In genomic region chr9:16281707-16282106, GRCh38 we compare ENCODE assay signal across 15 cellular contexts.
A peak's percentile ranks its signal among the peaks of the same experiment; 100 is the strongest.
DNase-seq lines count a peak whose midpoint lies in the region; ATAC-seq and TF ChIP-seq lines count a peak whose summit lies in the region.
"Had no signal": no experiment of that assay in that cellular context is flagged by ENCODE, and none has a peak within 500 bp of the region (broad histone marks: within the 10 kb centered on the region; RNA-seq: fewer than 3 reads in every experiment).

No MANE protein-coding gene starts in this region.

- intact Hi-C loops in sigmoid colon (cut with DNase I), result no loop called here
- intact Hi-C loops in mucosa of descending colon (cut with DNase I, micrococcal nuclease), result no loop called here

- no peak overlapping the region for H2BK5ac ChIP-seq in mesenchymal stem cell (ENCODE audit: low read depth, low read length, poor library complexity, severe bottlenecking)

- no peaks in the 10 kb centered on the region for H3K79me1 ChIP-seq in mesenchymal stem cell (replicated peaks; ENCODE audit: low read length, poor library complexity, severe bottlenecking)

- no peak overlapping the region for H3K23ac ChIP-seq in mesenchymal stem cell (ENCODE audit: low read length in 2 of 2)

- no peaks in the 10 kb centered on the region for H3K79me2 ChIP-seq in GM23338 (replicated peaks; ENCODE audit: insufficient read depth)

- no peak overlapping the region for H2AK5ac ChIP-seq in mesenchymal stem cell (ENCODE audit: low read length, severe bottlenecking)

- peaks cover 8% of the 10 kb centered on the region for H3K27me3 Mint-ChIP-seq in GM23338 (ENCODE audit: insufficient read depth, low read depth, poor library complexity)

- H3K9me3 ChIP-seq in RWPE2 (ENCODE audit: severe bottlenecking), result no peaks in the 10 kb centered on the region
- H3K9me3 ChIP-seq in mesenchymal stem cell (ENCODE audit: control insufficient read depth, low read length), result no peaks in the 10 kb centered on the region
- H3K9me3 ChIP-seq in sigmoid colon, result no peaks in the 10 kb centered on the region
- H3K9me3 ChIP-seq in mucosa of descending colon, result no peaks in the 10 kb centered on the region

- H3K4me2 ChIP-seq in GM23338 (no peak overlapping the region), mesenchymal stem cell (ENCODE audit: low read length, poor library complexity, severe bottlenecking) (no peak overlapping the region)

- H3K36me3 Mint-ChIP-seq in GM23338 (ENCODE audit: low read depth), result no peaks in the 10 kb centered on the region

- H3K14ac ChIP-seq in mesenchymal stem cell (ENCODE audit: low read length in 2 of 2), result no peak overlapping the region

- no peak overlapping the region for H3K4ac ChIP-seq in mesenchymal stem cell (ENCODE audit: low read depth in 1 of 2, low read length in 2 of 2)

- H3K36me3 ChIP-seq in GM23338 (ENCODE audit: insufficient read depth), result no peaks in the 10 kb centered on the region
- H3K36me3 ChIP-seq in RWPE2 (ENCODE audit: low read depth), result no peaks in the 10 kb centered on the region
- no peaks in the 10 kb centered on the region for H3K36me3 ChIP-seq in mesenchymal stem cell (ENCODE audit: control insufficient read depth in 1 of 2, insufficient read depth in 2 of 2, low read depth in 1 of 2, low read length in 2 of 2)
- no peaks in the 10 kb centered on the region for H3K36me3 ChIP-seq in sigmoid colon
- H3K36me3 ChIP-seq in mucosa of descending colon (ENCODE audit: low read depth), result no peaks in the 10 kb centered on the region

- peaks cover 3% of the 10 kb centered on the region; the same call in 1 of the 3 replicates for H3K4me1 Mint-ChIP-seq in GM23338

- H3K27me3 ChIP-seq in GM23338 (ENCODE audit: insufficient read depth) (no peaks in the 10 kb centered on the region), RWPE2 (ENCODE audit: insufficient read depth, poor library complexity, severe bottlenecking) (no peaks in the 10 kb centered on the region), mesenchymal stem cell (ENCODE audit: control insufficient read depth in 1 of 2, insufficient read depth in 1 of 2, low read length in 2 of 2) (no peaks in the 10 kb centered on the region), sigmoid colon (no peaks in the 10 kb centered on the region)

- no peak overlapping the region for H4K91ac ChIP-seq in mesenchymal stem cell (ENCODE audit: low read length)

- 91% methylated on average over 5 of the region's 5 CpGs for WGBS in mesenchymal stem cell
- 81% methylated on average over 5 of the region's 5 CpGs for WGBS in sigmoid colon, 2 donors

- no peaks in the 10 kb centered on the region for H3K9me3 Mint-ChIP-seq in GM23338
- H3K9me3 Mint-ChIP-seq: HFFc6 had no signal

- no peak for TF ChIP-seq EP300 in sigmoid colon (IDR thresholded peaks at IDR 0.05)

- H4K20me1 ChIP-seq in GM23338 (replicated peaks; ENCODE audit: insufficient read depth), result no peaks in the 10 kb centered on the region

- TF ChIP-seq CTCF in GM23338 (conservative IDR thresholded peaks at IDR 0.05; ENCODE audit: low read depth in 2 of 2), result no peak
- TF ChIP-seq CTCF in RWPE2 (IDR thresholded peaks at IDR 0.05; ENCODE audit: poor library complexity, severe bottlenecking), result no peak
- no peak for TF ChIP-seq CTCF in sigmoid colon (IDR thresholded peaks at IDR 0.05)
- TF ChIP-seq CTCF in mucosa of descending colon (IDR thresholded peaks at IDR 0.05), result no peak

- H3K9me2 ChIP-seq in GM23338 (ENCODE audit: insufficient read depth), result peaks cover 3% of the 10 kb centered on the region; the same call in 1 of the 2 replicates

- peak overlapping the region; percentile 26 for H2BK15ac ChIP-seq in mesenchymal stem cell (ENCODE audit: low read depth, poor library complexity, severe bottlenecking)

- no peak overlapping the region for H3K27ac Mint-ChIP-seq in GM23338
- H3K27ac Mint-ChIP-seq: HFFc6 had no signal

- no peak overlapping the region for H3K4me3 Mint-ChIP-seq in GM23338
- H3K4me3 Mint-ChIP-seq: HFFc6 had no signal

- no peak for ATAC-seq in GM23338
- peak; percentile 29; the same call in 1 of the 3 replicates for ATAC-seq in RWPE2 (ENCODE audit: low read depth)
- ATAC-seq in GM18519 (IDR thresholded peaks at IDR 0.05; ENCODE audit: low FRiP score, unreplicated experiment), result no peak
- no peak for ATAC-seq in mucosa of descending colon

- no peaks in the 10 kb centered on the region for H3K4me1 ChIP-seq in GM23338 (ENCODE audit: insufficient read depth)
- H3K4me1 ChIP-seq in RWPE2 (ENCODE audit: insufficient read depth, poor library complexity, severe bottlenecking), result peaks cover 5% of the 10 kb centered on the region
- H3K4me1 ChIP-seq in mesenchymal stem cell (ENCODE audit: control insufficient read depth, insufficient read depth, low read depth, low read length), result peaks cover 3% of the 10 kb centered on the region
- peaks cover 0 to 37% (median 29%) of the 10 kb centered on the region in 4 donors for H3K4me1 ChIP-seq in sigmoid colon
- no peaks in the 10 kb centered on the region for H3K4me1 ChIP-seq in mucosa of descending colon (ENCODE audit: low read depth)

- no peak overlapping the region for H2BK120ac ChIP-seq in mesenchymal stem cell (ENCODE audit: low read depth, low read length)

- DNase-seq in GM23338 (ENCODE audit: low spot score) (no peak), RWPE2 (ENCODE audit: low spot score) (no peak), mesenchymal stem cell (no peak), sigmoid colon (no peak), retina (no peak), mucosa of descending colon (no peak), NCI-H82 (lab: John Stamatoyannopoulos, UW) (no peak)
- DNase-seq: C1 segment of cervical spinal cord, COR-L47, Karpas-422, NCI-H187, NCI-H69, SW 1271 had no signal

- H3K18ac ChIP-seq in mesenchymal stem cell (ENCODE audit: low read depth in 1 of 2, low read length in 2 of 2), result peak overlapping the region in 1 of 2 experiments; percentile 64

- H2AFZ ChIP-seq in GM23338, result 0 out of 2 replicates have a peak overlapping the region, but pooled peaks have one; percentile 18
- no peak overlapping the region for H2AFZ ChIP-seq in mesenchymal stem cell (ENCODE audit: low read depth, low read length)

- no peak overlapping the region for H4K8ac ChIP-seq in mesenchymal stem cell (ENCODE audit: low read length)

- H3K9ac ChIP-seq in mesenchymal stem cell (ENCODE audit: low read length), result no peak overlapping the region

- H3K4me3 ChIP-seq in GM23338, result no peak overlapping the region
- no peak overlapping the region for H3K4me3 ChIP-seq in RWPE2 (ENCODE audit: severe bottlenecking)
- no peak overlapping the region for H3K4me3 ChIP-seq in mesenchymal stem cell (ENCODE audit: insufficient read depth in 1 of 2, low read depth in 1 of 2, low read length in 2 of 2)
- H3K4me3 ChIP-seq in sigmoid colon, result no peak overlapping the region
- H3K4me3 ChIP-seq in mucosa of descending colon, result no peak overlapping the region

- no peaks in the 10 kb centered on the region for H3F3A ChIP-seq in GM23338 (replicated peaks; ENCODE audit: low read depth)

- H2BK12ac ChIP-seq in mesenchymal stem cell (ENCODE audit: low read length in 2 of 2), result peak overlapping the region in 1 of 2 experiments; percentile 19

- H3K27ac ChIP-seq in GM23338 (ENCODE audit: low read depth), result no peak overlapping the region
- H3K27ac ChIP-seq in RWPE2 (ENCODE audit: poor library complexity, severe bottlenecking), result no peak overlapping the region
- H3K27ac ChIP-seq in mesenchymal stem cell (ENCODE audit: low read length, poor library complexity, severe bottlenecking), result no peak overlapping the region
- H3K27ac ChIP-seq in sigmoid colon, result peak overlapping the region in 3 of 4 donors; percentile 53 to 73 (median 68)

- no peak for TF ChIP-seq POLR2A in sigmoid colon (IDR thresholded peaks at IDR 0.05)

TF ChIP-seq in GM23338, 12 proteins besides CTCF, POLR2A, EP300 and RAD21 (continues in another document):
- no peak for TF ChIP-seq EZH2phosphoT487 (IDR thresholded peaks at IDR 0.05; ENCODE audit: unreplicated experiment)
- TF ChIP-seq JUNB (IDR thresholded peaks at IDR 0.05; ENCODE audit: unreplicated experiment), result no peak
- no peak for TF ChIP-seq STAT1 (IDR thresholded peaks at IDR 0.05; ENCODE audit: unreplicated experiment)
- TF ChIP-seq REST (IDR thresholded peaks at IDR 0.05; ENCODE audit: unreplicated experiment), result no peak
- no peak for TF ChIP-seq POLR2AphosphoS5 (IDR thresholded peaks at IDR 0.05; ENCODE audit: low read depth)
- no peak for TF ChIP-seq ZNF114 (CRISPR knock-in tag; IDR thresholded peaks at IDR 0.05)

Comparison
In these comparisons a context has a peak if more than half of its experiments do, and no peak if none do; other contexts are left out.
1. H3K27ac ChIP-seq: peak in sigmoid colon (3 of 4); none in GM23338 (single experiment), RWPE2 (single experiment) and mesenchymal stem cell (single experiment).